In the genomic region with DNA sequence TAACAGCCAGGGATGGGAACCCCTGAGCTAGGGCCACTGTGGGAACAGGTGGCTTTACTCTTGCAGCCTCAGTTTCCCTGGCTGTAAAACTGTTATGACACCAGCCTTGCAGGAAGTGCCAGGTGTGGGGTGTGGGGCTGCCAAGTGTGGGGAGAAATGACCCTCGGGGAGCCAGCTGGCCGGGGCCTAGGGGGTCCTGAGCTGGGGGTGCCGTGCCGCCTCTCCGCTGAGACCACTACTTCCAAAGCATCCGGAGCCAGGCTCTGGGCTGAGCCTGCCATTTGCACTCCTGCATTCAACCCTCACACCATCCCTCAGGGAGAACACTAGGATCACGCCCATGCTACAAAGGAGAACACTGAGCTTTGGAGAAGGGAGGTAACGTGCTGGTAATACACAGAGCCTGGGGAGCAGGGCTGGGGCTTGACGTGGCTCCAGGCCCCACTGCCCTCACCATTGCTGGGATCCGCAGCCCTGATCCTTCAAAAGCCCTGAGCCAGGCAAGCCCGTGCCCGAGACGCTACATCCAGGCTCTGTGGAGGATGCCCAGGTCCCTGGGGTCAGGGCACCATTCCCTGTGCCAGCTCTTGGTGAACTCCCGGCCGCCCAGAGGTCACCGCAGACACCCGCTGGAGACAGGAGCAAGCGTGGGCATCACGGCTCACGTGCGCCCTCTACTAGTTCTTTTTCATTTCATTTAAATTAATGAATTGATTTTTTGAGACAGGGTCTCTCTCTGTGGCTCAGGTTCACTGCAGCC, we compare ENCODE assay signal across 8 cellular contexts. TPM values are rescaled to one million over a fixed set of nuclear protein-coding genes. Genes with fewer than 3 reads are reported as not detected.
DNase-seq lines count a peak whose midpoint lies in the region; ATAC-seq and TF ChIP-seq lines count a peak whose summit lies in the region.

No MANE protein-coding gene starts in this region.

- peaks cover 0 to 5% (median 3%) of the 10 kb centered on the region in 11 experiments; a peak in 14 of 22 replicates for H3K9me3 ChIP-seq in BLaER1 treated with 17β-estradiol and CSF1 and Interleukin-3, amounts not matched to agents 10 nM and 100 nM (replicated peaks in 1 of 11)
- no peaks in the 10 kb centered on the region for H3K9me3 ChIP-seq in NT2/D1 (ENCODE audit: insufficient read depth, low read length)
- H3K9me3 ChIP-seq in naive thymus-derived CD4-positive, alpha-beta T cell (ENCODE audit: control insufficient read depth in 2 of 3, low read length in 3 of 3) = no peaks in the 10 kb centered on the region

- DNase-seq in HK-2 (ENCODE audit: unreplicated experiment) (peak; percentile 68), NT2/D1 (ENCODE audit: low read depth, low spot score) (peak; percentile 71), epithelial cell of proximal tubule (ENCODE audit: low read depth) (no peak)
- DNase-seq in activated CD8-positive, alpha-beta memory T cell treated with anti-CD3 and anti-CD28 coated beads, Interleukin-2, amount 50 U/mL, for 4 hours = peak; percentile 57
- DNase-seq in naive thymus-derived CD4-positive, alpha-beta T cell = peak; percentile 26 to 59 (median 49)

- peak overlapping the region in 2 of 11 experiments; percentile 47 to 54; a peak in 1 of 22 replicates for H3K27ac ChIP-seq in BLaER1 treated with 17β-estradiol and CSF1 and Interleukin-3, amounts not matched to agents 10 nM and 100 nM
- H3K27ac ChIP-seq in naive thymus-derived CD4-positive, alpha-beta T cell (ENCODE audit: low read depth, low read length) = no peak overlapping the region

- CTCF ChIA-PET in naive thymus-derived CD4-positive, alpha-beta T cell (lab: Charles Lee) = interaction anchor here (0.7 to 2.4 kb wide), 4 partner anchors 12 to 420 kb away, joined by 3 to 6 read pairs (median 4); no protein-coding TSS in a partner anchor

- POLR2A ChIA-PET in naive thymus-derived CD4-positive, alpha-beta T cell (lab: Charles Lee) = no interaction called here

- H3K4me3 ChIP-seq in BLaER1 treated with 17β-estradiol and CSF1 and Interleukin-3, amounts not matched to agents 10 nM and 100 nM = no peak overlapping the region
- H3K4me3 ChIP-seq in NT2/D1 (ENCODE audit: insufficient read length, low read depth) (no peak overlapping the region), epithelial cell of proximal tubule (ENCODE audit: low read depth, low read length) (no peak overlapping the region)
- no peak overlapping the region for H3K4me3 ChIP-seq in naive thymus-derived CD4-positive, alpha-beta T cell (ENCODE audit: low read length)

- peak; percentile 65 for TF ChIP-seq CTCF in epithelial cell of proximal tubule (conservative IDR thresholded peaks at IDR 0.05; ENCODE audit: low read depth, low read length)

- H3K9ac ChIP-seq in BLaER1 treated with 17β-estradiol and CSF1 and Interleukin-3, amounts not matched to agents 10 nM and 100 nM = peak overlapping the region; percentile 0 to 61 (median 39); a peak in 14 of 22 replicates
- peak overlapping the region; percentile 69 for H3K9ac ChIP-seq in NT2/D1 (ENCODE audit: insufficient read length, low read depth)

- H3K36me3 ChIP-seq in BLaER1 treated with 17β-estradiol and CSF1 and Interleukin-3, amounts not matched to agents 10 nM and 100 nM = peaks cover 0 to 5% (median 2%) of the 10 kb centered on the region in 11 experiments; a peak in 7 of 22 replicates
- no peaks in the 10 kb centered on the region for H3K36me3 ChIP-seq in NT2/D1 (ENCODE audit: insufficient read depth, insufficient read length, low read length)
- H3K36me3 ChIP-seq in naive thymus-derived CD4-positive, alpha-beta T cell (ENCODE audit: control insufficient read depth in 2 of 3, insufficient read depth in 3 of 3, low read length in 3 of 3) = no peaks in the 10 kb centered on the region

- H3K9me3 Mint-ChIP-seq in naive thymus-derived CD4-positive, alpha-beta T cell = peaks cover 0 to 6% (median 0%) of the 10 kb centered on the region in 11 donors
- H3K9me3 Mint-ChIP-seq in stimulated activated memory B cell treated with anti-CD40 and anti-IgM and Interleukin-4, amounts not matched to agents 10 μg/mL and 1 μg/mL and 100 μg/mL, for 72 hours = no peaks in the 10 kb centered on the region

- H3K27me3 ChIP-seq in BLaER1 treated with 17β-estradiol and CSF1 and Interleukin-3, amounts not matched to agents 10 nM and 100 nM = no peaks in the 10 kb centered on the region
- H3K27me3 ChIP-seq in NT2/D1 (ENCODE audit: insufficient read depth, insufficient read length) = peaks cover 26% of the 10 kb centered on the region
- no peaks in the 10 kb centered on the region for H3K27me3 ChIP-seq in naive thymus-derived CD4-positive, alpha-beta T cell (ENCODE audit: control insufficient read depth in 2 of 2, insufficient read depth in 2 of 2, low read length in 2 of 2)

- intact Hi-C loops in naive thymus-derived CD4-positive, alpha-beta T cell (cut with micrococcal nuclease) = loop anchor here (1.0 to 10.0 kb wide), 6 partner anchors 18 to 413 kb away; a partner anchor contains a TSS

- peaks cover 0 to 6% (median 4%) of the 10 kb centered on the region in 5 donors for H3K36me3 Mint-ChIP-seq in naive thymus-derived CD4-positive, alpha-beta T cell
- peaks cover 8% of the 10 kb centered on the region for H3K36me3 Mint-ChIP-seq in stimulated activated memory B cell treated with anti-CD40 and anti-IgM and Interleukin-4, amounts not matched to agents 10 μg/mL and 1 μg/mL and 100 μg/mL, for 72 hours

- H3K4me1 ChIP-seq in BLaER1 treated with 17β-estradiol and CSF1 and Interleukin-3, amounts not matched to agents 10 nM and 100 nM = peaks cover 20 to 57% (median 41%) of the 10 kb centered on the region in 10 experiments
- peaks cover 36% of the 10 kb centered on the region for H3K4me1 ChIP-seq in NT2/D1 (ENCODE audit: insufficient read depth, insufficient read length)
- peaks cover 0 to 11% of the 10 kb centered on the region in 2 donors for H3K4me1 ChIP-seq in naive thymus-derived CD4-positive, alpha-beta T cell (ENCODE audit: control insufficient read depth in 2 of 2, insufficient read depth in 2 of 2, low read length in 2 of 2)

- peaks cover 0 to 20% (median 17%) of the 10 kb centered on the region in 7 donors for H3K4me1 Mint-ChIP-seq in naive thymus-derived CD4-positive, alpha-beta T cell
- peaks cover 31% of the 10 kb centered on the region for H3K4me1 Mint-ChIP-seq in stimulated activated memory B cell treated with anti-CD40 and anti-IgM and Interleukin-4, amounts not matched to agents 10 μg/mL and 1 μg/mL and 100 μg/mL, for 72 hours

- H3K4me3 Mint-ChIP-seq in naive thymus-derived CD4-positive, alpha-beta T cell = peak overlapping the region in 1 of 10 donors; percentile 61
- H3K4me3 Mint-ChIP-seq in stimulated activated memory B cell treated with anti-CD40 and anti-IgM and Interleukin-4, amounts not matched to agents 10 μg/mL and 1 μg/mL and 100 μg/mL, for 72 hours = no peak overlapping the region

- peak overlapping the region; percentile 66 to 90 (median 82) for H3K4me2 ChIP-seq in BLaER1 treated with 17β-estradiol and CSF1 and Interleukin-3, amounts not matched to agents 10 nM and 100 nM

- ATAC-seq in naive thymus-derived CD4-positive, alpha-beta T cell = peak; percentile 63
- peak; percentile 34 for ATAC-seq in stimulated activated memory B cell treated with anti-CD40 and anti-IgM and Interleukin-4, amounts not matched to agents 10 μg/mL and 1 μg/mL and 100 μg/mL, for 72 hours
- ATAC-seq in GM21381 (IDR thresholded peaks at IDR 0.05; ENCODE audit: unreplicated experiment) = no peak

- H3K27ac Mint-ChIP-seq in naive thymus-derived CD4-positive, alpha-beta T cell = no peak overlapping the region
- no peak overlapping the region for H3K27ac Mint-ChIP-seq in stimulated activated memory B cell treated with anti-CD40 and anti-IgM and Interleukin-4, amounts not matched to agents 10 μg/mL and 1 μg/mL and 100 μg/mL, for 72 hours

- H3K27me3 Mint-ChIP-seq in naive thymus-derived CD4-positive, alpha-beta T cell = peaks cover 0 to 15% (median 0%) of the 10 kb centered on the region in 5 donors
- no peaks in the 10 kb centered on the region for H3K27me3 Mint-ChIP-seq in stimulated activated memory B cell treated with anti-CD40 and anti-IgM and Interleukin-4, amounts not matched to agents 10 μg/mL and 1 μg/mL and 100 μg/mL, for 72 hours

- peaks cover 0 to 46% (median 0%) of the 10 kb centered on the region in 11 experiments; a peak in 10 of 22 replicates for H4K20me1 ChIP-seq in BLaER1 treated with 17β-estradiol and CSF1 and Interleukin-3, amounts not matched to agents 10 nM and 100 nM

RNA-seq across cellular contexts. Expression of a gene that starts 28.8 kb away (rescaled TPM):
- total RNA-seq in epithelial cell of proximal tubule = 40.2 and 50.9 TPM in 2 replicates
- 10 to 100 TPM in 1 of 5 experiments, 1 to 10 TPM in 4; 1.0 to 43.6 (median 1.9) TPM for total RNA-seq in naive thymus-derived CD4-positive, alpha-beta T cell
- polyA plus RNA-seq in naive thymus-derived CD4-positive, alpha-beta T cell = 1 to 10 TPM; 1.3 to 2.1 TPM

RNA-seq across cellular contexts. Expression of a gene that starts 33.3 kb away (rescaled TPM):
- 8.2 and 12.2 TPM in 2 replicates for total RNA-seq in epithelial cell of proximal tubule
- total RNA-seq in naive thymus-derived CD4-positive, alpha-beta T cell = 10 to 100 TPM in 3 of 5 experiments, 1 to 10 TPM in 1, under 1 TPM in 1; 0.99 to 19.8 (median 11.7) TPM
- 10 to 100 TPM; 13.1 to 16.0 TPM for polyA plus RNA-seq in naive thymus-derived CD4-positive, alpha-beta T cell
